ENCODE assay signal across 22 cellular contexts in genomic region chr11:69925366-69926196, GRCh38.
DNase-seq lines count a peak whose midpoint lies in the region; ATAC-seq and TF ChIP-seq lines count a peak whose summit lies in the region.
"Had no signal": no experiment of that assay in that cellular context is flagged by ENCODE, and none has a peak within 500 bp of the region (broad histone marks: within the 10 kb centered on the region; RNA-seq: fewer than 3 reads in every experiment).

No MANE protein-coding gene starts in this region.

- ATAC-seq in foreskin keratinocyte (peak; percentile 14), naive B cell (ENCODE audit: low read depth in 2 of 2) (peak; percentile 83 to 87), GM19452 (IDR thresholded peaks at IDR 0.05; ENCODE audit: unreplicated experiment) (no peak), HG03095 (IDR thresholded peaks at IDR 0.05; ENCODE audit: unreplicated experiment) (no peak)
- no peak for ATAC-seq in activated CD4-positive, alpha-beta T cell treated with anti-CD3 and anti-CD28 coated beads for 36 hours
- ATAC-seq: activated naive CD4-positive, alpha-beta T cell treated with anti-CD3 and anti-CD28 coated beads, Interleukin-2, amount 50 U/mL, for 72 hours; esophagus mucosa; heart left ventricle had no signal

- H3K9ac ChIP-seq in BLaER1 (no peak overlapping the region), Loucy (ENCODE audit: low read depth, low read length, poor library complexity, severe bottlenecking) (peak overlapping the region; percentile 42)

- peaks cover 0 to 3% (median 0%) of the 10 kb centered on the region in 7 donors for H3K9me3 Mint-ChIP-seq in naive B cell
- no peaks in the 10 kb centered on the region for H3K9me3 Mint-ChIP-seq in activated CD4-positive, alpha-beta T cell treated with anti-CD3 and anti-CD28 coated beads for 36 hours (ENCODE audit: low read depth)
- H3K9me3 Mint-ChIP-seq: activated naive CD4-positive, alpha-beta T cell treated with anti-CD3 and anti-CD28 coated beads, Interleukin-2, amount 50 U/mL, for 72 hours; dendritic cell treated with granulocyte-macrophage colony-stimulating factor and Interleukin-4, amounts not matched to agents 40 ng/mL and 50 ng/mL, for 4 days had no signal

- peaks cover 56% of the 10 kb centered on the region for H3K27me3 ChIP-seq in BLaER1
- H3K27me3 ChIP-seq in Loucy (ENCODE audit: insufficient read depth, low read length, poor library complexity, severe bottlenecking) = no peaks in the 10 kb centered on the region
- peaks cover 56% of the 10 kb centered on the region for H3K27me3 ChIP-seq in foreskin keratinocyte
- H3K27me3 ChIP-seq: testis had no signal

- H3K27ac ChIP-seq in BLaER1 (no peak overlapping the region), foreskin keratinocyte (no peak overlapping the region)
- H3K27ac ChIP-seq: SJSA1, testis had no signal

- H3K27me3 Mint-ChIP-seq in naive B cell = peaks cover 46 to 81% (median 77%) of the 10 kb centered on the region in 3 donors
- peaks cover 48% of the 10 kb centered on the region for H3K27me3 Mint-ChIP-seq in activated CD4-positive, alpha-beta T cell treated with anti-CD3 and anti-CD28 coated beads for 36 hours

- DNase-seq in foreskin keratinocyte (no peak), naive B cell (no peak), NCI-H187 treated with DMSO at 0.1 percent for 48 hours (lab: John Stamatoyannopoulos, UW) (no peak)
- no peak for DNase-seq in activated CD4-positive, alpha-beta T cell treated with anti-CD3 and anti-CD28 coated beads for 36 hours
- DNase-seq: activated T-cell treated with anti-CD3 and anti-CD28 coated beads for 4 hours, Calu3, GF-D8, islet precursor cell, NCI-H1048, NCI-H526 treated with DMSO at 0.1 percent for 48 hours, T-helper 9 cell, testis had no signal

- no peaks in the 10 kb centered on the region for H3K36me3 Mint-ChIP-seq in naive B cell
- no peaks in the 10 kb centered on the region for H3K36me3 Mint-ChIP-seq in activated CD4-positive, alpha-beta T cell treated with anti-CD3 and anti-CD28 coated beads for 36 hours (ENCODE audit: low read depth)
- H3K36me3 Mint-ChIP-seq: activated naive CD4-positive, alpha-beta T cell treated with anti-CD3 and anti-CD28 coated beads, Interleukin-2, amount 50 U/mL, for 72 hours; brain had no signal

- H3F3A ChIP-seq in Loucy (ENCODE audit: low read depth) = no peaks in the 10 kb centered on the region

- POLR2A ChIA-PET in activated CD4-positive, alpha-beta T cell treated with anti-CD3 and anti-CD28 coated beads for 36 hours (lab: Charles Lee) = no interaction called here

- H3K4me3 ChIP-seq in BLaER1 (no peak overlapping the region), Loucy (ENCODE audit: low read length, poor library complexity, severe bottlenecking) (peak overlapping the region; percentile 36)
- H3K4me3 ChIP-seq: heart left ventricle, SJSA1, testis had no signal

- H3K9me2 ChIP-seq in Loucy (replicated peaks; ENCODE audit: low read depth, low read length) = no peaks in the 10 kb centered on the region

- H3K27ac Mint-ChIP-seq in naive B cell = peak overlapping the region in 4 of 6 donors; percentile 16 to 66 (median 64)
- no peak overlapping the region for H3K27ac Mint-ChIP-seq in activated CD4-positive, alpha-beta T cell treated with anti-CD3 and anti-CD28 coated beads for 36 hours
- H3K27ac Mint-ChIP-seq: brain; dendritic cell treated with granulocyte-macrophage colony-stimulating factor and Interleukin-4, amounts not matched to agents 40 ng/mL and 50 ng/mL, for 4 days had no signal

- no peaks in the 10 kb centered on the region for H4K20me1 ChIP-seq in BLaER1
- no peaks in the 10 kb centered on the region for H4K20me1 ChIP-seq in Loucy (ENCODE audit: insufficient read depth, low read length, poor library complexity, severe bottlenecking)

- peak overlapping the region; percentile 75 for H3K4me2 ChIP-seq in BLaER1
- H3K4me2 ChIP-seq in Loucy (ENCODE audit: low read depth, low read length, poor library complexity, severe bottlenecking) = peak overlapping the region; percentile 76

- H3K79me2 ChIP-seq in Loucy (ENCODE audit: insufficient read depth, low read length) = no peaks in the 10 kb centered on the region

- CTCF ChIA-PET in activated CD4-positive, alpha-beta T cell treated with anti-CD3 and anti-CD28 coated beads for 36 hours (lab: Charles Lee) = interaction anchor here (0.8 kb wide), 1 partner anchor 266 kb away, joined by 5 read pairs; no protein-coding TSS in a partner anchor

- H3K4me1 Mint-ChIP-seq in naive B cell = peaks cover 14 to 18% (median 15%) of the 10 kb centered on the region in 3 donors
- H3K4me1 Mint-ChIP-seq in activated CD4-positive, alpha-beta T cell treated with anti-CD3 and anti-CD28 coated beads for 36 hours = peaks cover 4% of the 10 kb centered on the region
- H3K4me1 Mint-ChIP-seq: brain had no signal

- peak overlapping the region; percentile 78 for H2AFZ ChIP-seq in Loucy (ENCODE audit: low read length)

- H3K4me3 Mint-ChIP-seq in naive B cell = peak overlapping the region in 6 of 8 donors; percentile 10 to 75 (median 64)
- no peak overlapping the region for H3K4me3 Mint-ChIP-seq in activated CD4-positive, alpha-beta T cell treated with anti-CD3 and anti-CD28 coated beads for 36 hours
- H3K4me3 Mint-ChIP-seq: brain; dendritic cell treated with granulocyte-macrophage colony-stimulating factor and Interleukin-4, amounts not matched to agents 40 ng/mL and 50 ng/mL, for 4 days had no signal

- H3K36me3 ChIP-seq in BLaER1 (no peaks in the 10 kb centered on the region), Loucy (ENCODE audit: insufficient read depth, low read length) (no peaks in the 10 kb centered on the region)
- H3K36me3 ChIP-seq: heart left ventricle, SJSA1 had no signal

- H3K4me1 ChIP-seq in BLaER1 = peaks cover 40% of the 10 kb centered on the region
- peaks cover 15% of the 10 kb centered on the region for H3K4me1 ChIP-seq in Loucy (ENCODE audit: insufficient read depth, low read length, poor library complexity, severe bottlenecking)
- H3K4me1 ChIP-seq in foreskin keratinocyte = no peaks in the 10 kb centered on the region
- H3K4me1 ChIP-seq: SJSA1, testis had no signal

- intact Hi-C loops in activated CD4-positive, alpha-beta T cell treated with anti-CD3 and anti-CD28 coated beads for 36 hours (cut with DNase I, micrococcal nuclease) = no loop called here

- TF ChIP-seq CTCF in Loucy (conservative IDR thresholded peaks at IDR 0.05; ENCODE audit: low read length) = no peak
- TF ChIP-seq CTCF in foreskin keratinocyte (conservative IDR thresholded peaks at IDR 0.05) = no peak

- H3K9me3 ChIP-seq in BLaER1 (no peaks in the 10 kb centered on the region), Loucy (ENCODE audit: insufficient read depth, low read depth, low read length) (no peaks in the 10 kb centered on the region)
- H3K9me3 ChIP-seq: testis had no signal

Comparison
In these comparisons a context has a peak if more than half of its experiments do, and no peak if none do; other contexts are left out.
1. ATAC-seq: peak in foreskin keratinocyte (single experiment) and naive B cell (2 of 2); none in GM19452 (single experiment), HG03095 (single experiment) and activated CD4-positive, alpha-beta T cell treated with anti-CD3 and anti-CD28 coated beads for 36 hours (single experiment).